9 cellular contexts compared by ENCODE assay signal in the genomic region with DNA sequence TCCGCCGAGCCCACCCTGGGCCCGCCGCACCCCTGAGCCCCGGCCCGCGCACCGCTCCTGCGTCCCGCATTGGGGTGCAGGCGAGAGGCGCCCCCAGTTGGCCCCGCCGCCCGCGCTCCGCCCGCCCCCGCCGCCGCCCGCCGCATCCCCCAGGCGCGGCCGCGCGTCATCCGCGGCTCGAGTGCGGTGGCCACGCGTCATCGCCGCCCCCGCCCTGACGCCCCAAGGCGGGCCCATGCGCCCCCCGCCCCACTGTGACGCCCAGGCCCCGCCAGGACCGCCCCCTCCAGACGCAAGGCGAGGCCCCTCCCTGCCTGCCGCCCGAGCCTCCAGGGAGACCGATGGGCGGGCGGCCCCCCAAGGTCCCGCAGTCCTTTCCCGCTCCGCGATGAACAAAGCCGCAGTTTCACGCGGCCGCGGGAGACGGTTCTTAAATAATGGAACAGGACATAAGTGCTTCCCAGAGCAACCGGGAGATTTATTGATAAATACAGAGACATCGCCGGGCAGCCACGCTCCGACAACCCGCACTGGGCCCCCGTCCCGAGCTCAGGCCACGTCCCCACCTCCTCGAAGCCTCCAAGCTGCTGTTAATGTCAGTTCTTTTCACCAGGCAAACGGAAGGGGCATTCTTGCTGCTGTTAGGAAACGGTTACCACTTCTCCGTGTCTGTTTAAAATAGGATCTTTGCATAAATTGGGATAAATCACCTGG. TPM values are rescaled to one million over a fixed set of nuclear protein-coding genes. Genes with fewer than 3 reads are reported as not detected.
DNase-seq lines count a peak whose midpoint lies in the region; ATAC-seq, FAIRE-seq and TF ChIP-seq lines count a peak whose summit lies in the region.
"Had no signal": no experiment of that assay in that cellular context is flagged by ENCODE, and none has a peak within 500 bp of the region (broad histone marks: within the 10 kb centered on the region; RNA-seq: fewer than 3 reads in every experiment).

A gene with protein sequence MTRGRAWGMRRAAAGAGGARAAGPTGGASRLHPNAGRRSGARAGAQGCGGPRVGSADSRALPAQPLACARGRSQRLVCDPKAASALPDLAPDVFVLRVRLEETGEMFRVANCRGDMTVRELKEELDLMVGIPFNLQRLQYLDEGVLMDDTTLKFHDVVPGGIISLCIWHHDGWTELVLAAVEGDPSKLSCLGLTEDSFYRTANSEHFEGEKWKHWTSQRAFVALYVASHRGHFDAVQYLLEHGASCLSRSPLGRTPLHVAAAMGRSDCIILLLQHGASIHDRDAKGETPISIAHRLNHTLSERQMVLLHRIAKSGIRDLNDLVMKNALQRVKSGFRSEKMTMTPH (minus strand): TSS at position 170 of the 714 bp plus-strand sequence. CDS start 0 bp downstream, at position 170.

- H3K36me3 Mint-ChIP-seq in H9 (ENCODE audit: insufficient read depth in 1 of 3, low read depth in 3 of 3) (peaks cover 3 to 11% (median 7%) of the 10 kb centered on the region in 3 experiments), neural progenitor cell (no peaks in the 10 kb centered on the region)
- H3K36me3 Mint-ChIP-seq in activated CD4-positive, alpha-beta T cell treated with anti-CD3 and anti-CD28 coated beads for 36 hours (ENCODE audit: low read depth) = peaks cover 6% of the 10 kb centered on the region

- H3K4me1 Mint-ChIP-seq in H9 (peaks cover 18% of the 10 kb centered on the region in 2 experiments), neural progenitor cell (peaks cover 15% of the 10 kb centered on the region)
- peaks cover 24% of the 10 kb centered on the region for H3K4me1 Mint-ChIP-seq in activated CD4-positive, alpha-beta T cell treated with anti-CD3 and anti-CD28 coated beads for 36 hours

- peak within 1 kb of the TSS; percentile 47 for H3K4me3 ChIP-seq in neural progenitor cell
- H3K4me3 ChIP-seq in HepG2 (replicated peaks in 1 of 3; ENCODE audit: insufficient read depth in 1 of 3, low read depth in 2 of 3, low read length in 3 of 3) = no peak within 1 kb of the TSS

- peak within 1 kb of the TSS; percentile 69 for H3K9ac ChIP-seq in H9 (ENCODE audit: extremely low read depth, insufficient read length, low read length)
- H3K9ac ChIP-seq in neural progenitor cell = no peak within 1 kb of the TSS
- H3K9ac ChIP-seq in HepG2 (ENCODE audit: insufficient read depth, low read depth, low read length) = no peak within 1 kb of the TSS
- H3K9ac ChIP-seq: KMS-11 had no signal

- BruUV-seq in HepG2 (replicated peaks; lab: Mats Ljungman, UMichigan) = no TSS peak

- H2AK5ac ChIP-seq in H9 (ENCODE audit: insufficient read length, low read length) = no peak within 1 kb of the TSS

- intact Hi-C loops in activated CD4-positive, alpha-beta T cell treated with anti-CD3 and anti-CD28 coated beads for 36 hours (cut with DNase I, micrococcal nuclease) = no loop called here
- intact Hi-C loops in HepG2 (cut with micrococcal nuclease; ENCODE audit: unreplicated experiment) = no loop called here

- H3K4me3 Mint-ChIP-seq in H9 = peak within 1 kb of the TSS; percentile 69 to 81
- peak within 1 kb of the TSS; percentile 63 for H3K4me3 Mint-ChIP-seq in activated CD4-positive, alpha-beta T cell treated with anti-CD3 and anti-CD28 coated beads for 36 hours
- peak within 1 kb of the TSS; percentile 83 for H3K4me3 Mint-ChIP-seq in neural progenitor cell

- peaks cover 13% of the 10 kb centered on the region for H3K23me2 ChIP-seq in H9 (ENCODE audit: insufficient read length, low read depth, low read length, poor library complexity, severe bottlenecking)

- CTCF ChIA-PET in activated CD4-positive, alpha-beta T cell treated with anti-CD3 and anti-CD28 coated beads for 36 hours (lab: Charles Lee) = interaction anchor here (0.8 kb wide), 1 partner anchor 18 kb away, joined by 3 read pairs; no protein-coding TSS in a partner anchor
- CTCF ChIA-PET in HepG2 (lab: Yijun Ruan, JAX; ENCODE audit: low intra/inter-chr PET ratio, low total read pairs) = no interaction called here

- FAIRE-seq in HepG2 (lab: Jason Lieb, UNC) (no peak), D721Med (lab: Jason Lieb, UNC) (no peak)

- TF ChIP-seq CTCF in H9 (conservative IDR thresholded peaks at IDR 0.05) (no peak), neural progenitor cell (IDR thresholded peaks at IDR 0.05) (no peak), HepG2 (CRISPR knock-in tag; IDR thresholded peaks at IDR 0.05) (no peak), D721Med (IDR thresholded peaks at IDR 0.05; ENCODE audit: insufficient read depth, missing control alignments) (no peak)

- no peak within 1 kb of the TSS for H3K23ac ChIP-seq in H9 (ENCODE audit: insufficient read length, low read depth, low read length)

- DNase-seq in H9 (peak; percentile 71), ecto neural progenitor cell (ENCODE audit: low spot score) (peak; percentile 67), neural progenitor cell (ENCODE audit: low spot score) (peak; percentile 76), NCI-H226 (no peak), HepG2 (ENCODE audit: low spot score) (no peak), D721Med (ENCODE audit: insufficient read length, low spot score) (no peak), NCI-H2196 treated with DMSO at 0.1 percent for 48 hours (lab: John Stamatoyannopoulos, UW; ENCODE audit: unreplicated experiment) (no peak)
- DNase-seq in activated CD4-positive, alpha-beta T cell treated with anti-CD3 and anti-CD28 coated beads for 36 hours = peak; percentile 69

- peaks cover 6% of the 10 kb centered on the region for H3F3A ChIP-seq in neural progenitor cell (ENCODE audit: low read depth)

- H4K20me1 ChIP-seq in H9 (ENCODE audit: control insufficient read depth, insufficient read depth, insufficient read length) = no peaks in the 10 kb centered on the region
- H4K20me1 ChIP-seq in neural progenitor cell (ENCODE audit: low read depth) = peaks cover 18% of the 10 kb centered on the region
- no peaks in the 10 kb centered on the region for H4K20me1 ChIP-seq in HepG2 (ENCODE audit: insufficient read depth, low read length)

- H2BK120ac ChIP-seq in H9 (ENCODE audit: low read depth, low read length, poor library complexity, severe bottlenecking) = peak within 1 kb of the TSS; percentile 74

- H4K8ac ChIP-seq in H9 (replicated peaks; ENCODE audit: insufficient read length, low read depth, low read length) = no peak within 1 kb of the TSS

- peak within 1 kb of the TSS; percentile 77 for H3K18ac ChIP-seq in H9 (ENCODE audit: insufficient read length, low read depth, low read length)

- H3K36me3 ChIP-seq in neural progenitor cell = no peaks in the 10 kb centered on the region
- H3K36me3 ChIP-seq in HepG2 (replicated peaks in 1 of 2; ENCODE audit: control insufficient read depth in 1 of 2, insufficient read depth in 2 of 2, low read length in 2 of 2) = no peaks in the 10 kb centered on the region

- peak within 1 kb of the TSS; percentile 42 to 98 (median 95); a peak in 6 of 7 replicates for H3K27ac Mint-ChIP-seq in H9
- no peak within 1 kb of the TSS for H3K27ac Mint-ChIP-seq in activated CD4-positive, alpha-beta T cell treated with anti-CD3 and anti-CD28 coated beads for 36 hours
- H3K27ac Mint-ChIP-seq in neural progenitor cell = no peak within 1 kb of the TSS

- peak within 1 kb of the TSS; percentile 70 for H3K27ac ChIP-seq in H9 (ENCODE audit: insufficient read length, low read depth, low read length)
- no peak within 1 kb of the TSS for H3K27ac ChIP-seq in neural progenitor cell
- H3K27ac ChIP-seq in HepG2 (ENCODE audit: extremely low read length, insufficient read depth, low read length) = no peak within 1 kb of the TSS
- H3K27ac ChIP-seq: KMS-11 had no signal

- H3K9me3 Mint-ChIP-seq in H9 (peaks cover 6 to 7% of the 10 kb centered on the region in 2 experiments; a peak in 3 of 5 replicates), neural progenitor cell (peaks cover 14% of the 10 kb centered on the region)
- H3K9me3 Mint-ChIP-seq in activated CD4-positive, alpha-beta T cell treated with anti-CD3 and anti-CD28 coated beads for 36 hours (ENCODE audit: low read depth) = no peaks in the 10 kb centered on the region

- TF ChIP-seq POLR2A in HepG2 (IDR thresholded peaks at IDR 0.05; ENCODE audit: insufficient read depth in 1 of 2, low read depth in 2 of 2, low read length in 2 of 2) = no peak

- WGBS in H9 (ENCODE audit: extremely low coverage, insufficient read length, low lambda C conversion rate) = no CpG with 5 or more reads among the region's 74 CpGs
- WGBS in HepG2 (ENCODE audit: low lambda C conversion rate) = 81% methylated on average over 68 of the region's 74 CpGs

- no peak within 1 kb of the TSS for H2BK5ac ChIP-seq in H9 (ENCODE audit: insufficient read length, low read length)

- peak within 1 kb of the TSS; percentile 53 for H2BK12ac ChIP-seq in H9 (ENCODE audit: insufficient read length, low read depth, low read length)

- H3K4me2 ChIP-seq in H9 (ENCODE audit: insufficient read depth, insufficient read length, low read length) (peak within 1 kb of the TSS; percentile 82), neural progenitor cell (peak within 1 kb of the TSS; percentile 82), HepG2 (ENCODE audit: low read depth, low read length) (no peak within 1 kb of the TSS)
- H3K4me2 ChIP-seq: KMS-11 had no signal

- H3K27me3 ChIP-seq in H9 (ENCODE audit: insufficient read depth, low read length) = peaks cover 8% of the 10 kb centered on the region; the same call in 1 of the 2 replicates
- H3K27me3 ChIP-seq in neural progenitor cell = peaks cover 71% of the 10 kb centered on the region
- peaks cover 1 to 46% of the 10 kb centered on the region in 2 experiments; a peak in 3 of 5 replicates for H3K27me3 ChIP-seq in HepG2 (ENCODE audit: control insufficient read depth in 1 of 2, insufficient read depth in 2 of 2, low read length in 2 of 2)

- no peak within 1 kb of the TSS; the same call in 1 of the 2 replicates for H3K4ac ChIP-seq in H9 (ENCODE audit: low read depth, low read length)

- in situ Hi-C loops in HepG2 (cut with HindIII; ENCODE audit: extremely low pct_ligation_motif_present, low pct_unique_long_range_greater_than_20kb) = no loop called here

- H3K79me2 ChIP-seq in H9 (ENCODE audit: insufficient read depth, low read length) = no peaks in the 10 kb centered on the region
- no peaks in the 10 kb centered on the region for H3K79me2 ChIP-seq in neural progenitor cell (ENCODE audit: low read depth)
- H3K79me2 ChIP-seq in HepG2 (ENCODE audit: insufficient read depth, low read length) = no peaks in the 10 kb centered on the region

- no peak within 1 kb of the TSS for H2BK20ac ChIP-seq in H9 (ENCODE audit: low read depth, low read length, poor library complexity, severe bottlenecking)

- no peak within 1 kb of the TSS for H4K91ac ChIP-seq in H9 (ENCODE audit: insufficient read length, low read depth, low read length)

- no peaks in the 10 kb centered on the region for H3K79me1 ChIP-seq in H9 (ENCODE audit: insufficient read depth, low read depth, low read length, poor library complexity, severe bottlenecking)

- H3K4me1 ChIP-seq in H9 (ENCODE audit: insufficient read depth, low read length) (no peaks in the 10 kb centered on the region), neural progenitor cell (peaks cover 3% of the 10 kb centered on the region), HepG2 (ENCODE audit: insufficient read depth, low read length) (no peaks in the 10 kb centered on the region)

- H3T11ph ChIP-seq in H9 (ENCODE audit: low read length) = no peak within 1 kb of the TSS

- TF ChIP-seq EP300 in HepG2 (IDR thresholded peaks at IDR 0.05; ENCODE audit: low read depth in 2 of 2, low read length in 2 of 2) = no peak
- no peak for TF ChIP-seq EP300 in HepG2 (CRISPR knock-in tag; IDR thresholded peaks at IDR 0.05; ENCODE audit: borderline replicate concordance)

- H3K9me3 ChIP-seq in H9 (ENCODE audit: control insufficient read depth, low read depth, low read length) (no peaks in the 10 kb centered on the region), neural progenitor cell (ENCODE audit: low read depth) (no peaks in the 10 kb centered on the region), HepG2 (ENCODE audit: low read length) (no peaks in the 10 kb centered on the region)

- peaks cover 40% of the 10 kb centered on the region for H3K27me3 Mint-ChIP-seq in H9 (ENCODE audit: low read depth)
- peaks cover 35% of the 10 kb centered on the region for H3K27me3 Mint-ChIP-seq in activated CD4-positive, alpha-beta T cell treated with anti-CD3 and anti-CD28 coated beads for 36 hours
- peaks cover 45% of the 10 kb centered on the region for H3K27me3 Mint-ChIP-seq in neural progenitor cell (ENCODE audit: insufficient read depth, low read depth)

- H4K5ac ChIP-seq in H9 (ENCODE audit: insufficient read length, low read depth, low read length) = peak within 1 kb of the TSS; percentile 30

- no peak within 1 kb of the TSS for H3K56ac ChIP-seq in H9 (ENCODE audit: insufficient read length, low read depth, low read length)

- no peak within 1 kb of the TSS for H2AFZ ChIP-seq in H9 (ENCODE audit: low read length)
- no peak within 1 kb of the TSS for H2AFZ ChIP-seq in neural progenitor cell (replicated peaks)
- H2AFZ ChIP-seq in HepG2 (ENCODE audit: low read length) = no peak within 1 kb of the TSS

- ATAC-seq in activated CD4-positive, alpha-beta T cell treated with anti-CD3 and anti-CD28 coated beads for 36 hours = peak; percentile 34
- no peak for ATAC-seq in HepG2

- H3K14ac ChIP-seq in H9 (ENCODE audit: insufficient read depth, low read length) = peak within 1 kb of the TSS; percentile 88

- H2BK15ac ChIP-seq in H9 (ENCODE audit: low read depth, low read length) = peak within 1 kb of the TSS; percentile 30; the same call in 1 of the 2 replicates

- POLR2A ChIA-PET in activated CD4-positive, alpha-beta T cell treated with anti-CD3 and anti-CD28 coated beads for 36 hours (lab: Charles Lee) = no interaction called here
- POLR2A ChIA-PET in HepG2 (lab: Yijun Ruan, JAX) = no interaction called here

- TF ChIP-seq RAD21 in HepG2 (CRISPR knock-in tag; IDR thresholded peaks at IDR 0.05) = no peak

RNA-seq across cellular contexts. Expression of the gene that starts here (rescaled TPM):
- not detected in 2 replicates for total RNA-seq in H9 (2021)
- not detected for total RNA-seq in activated CD4-positive, alpha-beta T cell treated with anti-CD3 and anti-CD28 coated beads for 36 hours
- not detected in 2 replicates for total RNA-seq in neural progenitor cell (ENCODE audit: low replicate concordance)
- total RNA-seq in HepG2 (2016; rRNA removed; fragmentation: Illumina TruSeq; extraction: Trizol) = not detected in 2 replicates
- total RNA-seq in HepG2 (2016; cell fraction: cytosol; rRNA removed; fragmentation: Illumina TruSeq; extraction: Trizol; ENCODE audit: low read depth) = not detected in 2 replicates
- total RNA-seq in HepG2 (2016; cell fraction: insoluble cytoplasmic fraction; rRNA removed; fragmentation: Illumina TruSeq; extraction: Trizol) = not detected in 2 replicates
- total RNA-seq in HepG2 (2016; cell fraction: membrane; rRNA removed; fragmentation: Illumina TruSeq; extraction: Trizol) = not detected in 2 replicates
- not detected in 2 replicates for total RNA-seq in HepG2 (2016; cell fraction: nucleus; rRNA removed; fragmentation: Illumina TruSeq; extraction: Trizol)
- polyA plus RNA-seq in HepG2 (2011; rRNA removed) = not detected in 2 replicates
- not detected in 2 replicates for polyA plus RNA-seq in HepG2 (2011; cell fraction: cytosol; rRNA removed)
- not detected in 2 replicates for polyA plus RNA-seq in HepG2 (2011; cell fraction: nucleus; rRNA removed)
- polyA plus RNA-seq in HepG2 (2012) = not detected in 2 replicates
- not detected in 2 replicates for polyA plus RNA-seq in HepG2 (2016; cell fraction: cytosol; fragmentation: Illumina TruSeq; extraction: Trizol; ENCODE audit: low read depth)
- polyA plus RNA-seq in HepG2 (2016; cell fraction: insoluble cytoplasmic fraction; fragmentation: Illumina TruSeq; extraction: Trizol; ENCODE audit: low read depth) = not detected in 2 replicates
- not detected in 2 replicates for polyA plus RNA-seq in HepG2 (2016; cell fraction: membrane; fragmentation: Illumina TruSeq; extraction: Trizol; ENCODE audit: low read depth)
- not detected in 2 replicates for polyA plus RNA-seq in HepG2 (2016; cell fraction: nucleus; fragmentation: Illumina TruSeq; extraction: Trizol; ENCODE audit: insufficient read depth, low read depth)
- polyA minus RNA-seq in HepG2 (2011; rRNA and poly(A)+ RNA removed; ENCODE audit: low replicate concordance) = not detected in 2 replicates
- polyA minus RNA-seq in HepG2 (2011; cell fraction: cytosol; rRNA and poly(A)+ RNA removed) = not detected in 2 replicates
- polyA minus RNA-seq in HepG2 (2011; cell fraction: nucleus; rRNA and poly(A)+ RNA removed) = not detected in 2 replicates

Comparison
In these comparisons a context has a peak if more than half of its experiments do, and no peak if none do; other contexts are left out.
1. Peak in DNase-seq, H3K27ac ChIP-seq, H3K9ac ChIP-seq and H3K4me2 ChIP-seq in H9; RNA of the gene not detected or under 1 TPM.
2. Peak in DNase-seq and ATAC-seq in activated CD4-positive, alpha-beta T cell treated with anti-CD3 and anti-CD28 coated beads for 36 hours; RNA of the gene not detected or under 1 TPM.
3. Peak in DNase-seq, H3K4me3 ChIP-seq and H3K4me2 ChIP-seq in neural progenitor cell; RNA of the gene not detected or under 1 TPM.
4. H3K27ac Mint-ChIP-seq: peak in H9 (3 of 3); none in activated CD4-positive, alpha-beta T cell treated with anti-CD3 and anti-CD28 coated beads for 36 hours (single experiment) and neural progenitor cell (single experiment).
5. Peak in every context shown above with its lines, with median percentiles within 50 percentile points of each other: H3K4me3 Mint-ChIP-seq.